ENCODE assay signal across 8 cellular contexts in genomic region chr14:77024171-77024627, GRCh38. TPM values are rescaled to one million over a fixed set of nuclear protein-coding genes. Genes with fewer than 3 reads are reported as not detected.
DNase-seq lines count a peak whose midpoint lies in the region; ATAC-seq and TF ChIP-seq lines count a peak whose summit lies in the region.

No MANE protein-coding gene starts in this region.

- H3K27me3 ChIP-seq in duodenal mucosa (ENCODE audit: control insufficient read depth in 1 of 2, insufficient read depth in 2 of 2, low read length in 2 of 2): no peaks in the 10 kb centered on the region

- peak overlapping the region; percentile 16 to 41 for H3K4me3 ChIP-seq in duodenal mucosa (ENCODE audit: low read depth in 1 of 2, low read length in 2 of 2)
- H3K4me3 ChIP-seq in mucosa of descending colon: no peak overlapping the region

- TF ChIP-seq CTCF in mucosa of descending colon (IDR thresholded peaks at IDR 0.05) (no peak), GM10266 (IDR thresholded peaks at IDR 0.05; ENCODE audit: control insufficient read depth, insufficient read depth, low read depth, missing control alignments) (no peak)

- H3K9ac ChIP-seq in duodenal mucosa (ENCODE audit: low read depth in 1 of 2, low read length in 2 of 2): peak overlapping the region; percentile 25 to 36

- H3K9me3 ChIP-seq in duodenal mucosa (ENCODE audit: control insufficient read depth in 1 of 2, low read length in 2 of 2) (no peaks in the 10 kb centered on the region), mucosa of descending colon (no peaks in the 10 kb centered on the region)

- peak; percentile 43 for DNase-seq in activated gamma-delta T cell treated with Interleukin-2 at 50 U/mL for 16 hours
- no peak for DNase-seq in activated gamma-delta T cell (lab: John Stamatoyannopoulos, UW)
- DNase-seq in activated CD4-positive, alpha-beta T cell treated with anti-CD3 and anti-CD28 coated beads for 4 hours: peak; percentile 65
- peak; percentile 69 to 78 (median 71) for DNase-seq in mucosa of descending colon
- DNase-seq in GM10266 (ENCODE audit: extremely low spot score): no peak

- no peaks in the 10 kb centered on the region for H3K9me3 Mint-ChIP-seq in stimulated activated naive CD8-positive, alpha-beta T cell treated with anti-CD3 and anti-CD28 coated beads, Interleukin-15, Interleukin-2, amounts not matched to agents 100 ng/mL and 50 ng/mL, for 24 hours

- H3K27me3 Mint-ChIP-seq in stimulated activated naive CD8-positive, alpha-beta T cell treated with anti-CD3 and anti-CD28 coated beads, Interleukin-15, Interleukin-2, amounts not matched to agents 100 ng/mL and 50 ng/mL, for 24 hours: no peaks in the 10 kb centered on the region

- H3K36me3 ChIP-seq in duodenal mucosa (ENCODE audit: control insufficient read depth in 1 of 2, insufficient read depth in 2 of 2, low read length in 2 of 2): no peaks in the 10 kb centered on the region
- H3K36me3 ChIP-seq in mucosa of descending colon (ENCODE audit: low read depth): no peaks in the 10 kb centered on the region

- H3K27ac Mint-ChIP-seq in stimulated activated naive CD8-positive, alpha-beta T cell treated with anti-CD3 and anti-CD28 coated beads, Interleukin-15, Interleukin-2, amounts not matched to agents 100 ng/mL and 50 ng/mL, for 24 hours: peak overlapping the region; percentile 54

- H3K4me3 Mint-ChIP-seq in stimulated activated naive CD8-positive, alpha-beta T cell treated with anti-CD3 and anti-CD28 coated beads, Interleukin-15, Interleukin-2, amounts not matched to agents 100 ng/mL and 50 ng/mL, for 24 hours: peak overlapping the region; percentile 74

- H3K4me1 Mint-ChIP-seq in stimulated activated naive CD8-positive, alpha-beta T cell treated with anti-CD3 and anti-CD28 coated beads, Interleukin-15, Interleukin-2, amounts not matched to agents 100 ng/mL and 50 ng/mL, for 24 hours (ENCODE audit: low read depth): peaks cover 57% of the 10 kb centered on the region

- peaks cover 17% of the 10 kb centered on the region for H3K36me3 Mint-ChIP-seq in stimulated activated naive CD8-positive, alpha-beta T cell treated with anti-CD3 and anti-CD28 coated beads, Interleukin-15, Interleukin-2, amounts not matched to agents 100 ng/mL and 50 ng/mL, for 24 hours (ENCODE audit: low read depth)

- H3K4me1 ChIP-seq in duodenal mucosa (ENCODE audit: control insufficient read depth in 1 of 2, insufficient read depth in 2 of 2, low read length in 2 of 2) (peaks cover 40 to 42% of the 10 kb centered on the region in 2 donors), mucosa of descending colon (ENCODE audit: low read depth) (peaks cover 51% of the 10 kb centered on the region)

- no peak for ATAC-seq in mucosa of descending colon
- no peak for ATAC-seq in GM18873 (IDR thresholded peaks at IDR 0.05; ENCODE audit: low FRiP score, unreplicated experiment)

- H3K27ac ChIP-seq in duodenal mucosa (ENCODE audit: low read depth, low read length): peak overlapping the region; percentile 76

- intact Hi-C loops in mucosa of descending colon (cut with DNase I, micrococcal nuclease): no loop called here

RNA-seq across cellular contexts. Expression of gene IRF2BPL, which starts 4.3 kb away (rescaled TPM):
- total RNA-seq in mucosa of descending colon: 10 to 100 TPM; 15.1 to 74.1 (median 19.3) TPM

Comparison
In these comparisons a context has a peak if more than half of its experiments do, and no peak if none do; other contexts are left out.
1. DNase-seq: peak in activated gamma-delta T cell treated with Interleukin-2 at 50 U/mL for 16 hours (single experiment), activated CD4-positive, alpha-beta T cell treated with anti-CD3 and anti-CD28 coated beads for 4 hours (2 of 2) and mucosa of descending colon (3 of 3); none in activated gamma-delta T cell (single experiment) and GM10266 (single experiment).